Comparison of ENCODE assay signal across 8 cellular contexts in genomic region chr16:1771072-1771863, GRCh38. TPM values are rescaled to one million over a fixed set of nuclear protein-coding genes. Genes with fewer than 3 reads are reported as not detected.
A peak's percentile ranks its signal among the peaks of the same experiment; 100 is the strongest.
DNase-seq lines count a peak whose midpoint lies in the region; TF ChIP-seq lines count a peak whose summit lies in the region.

Gene NME3 (minus strand): TSS chr16:1771543. CDS start chr16:1771534, 9 bp downstream.

- peaks cover 0 to 20% (median 5%) of the 10 kb centered on the region in 4 donors for H3K36me3 ChIP-seq in liver (ENCODE audit: control insufficient read depth in 4 of 4, insufficient read depth in 3 of 4, low read depth in 1 of 4, low read length in 3 of 4)

- peaks cover 10 to 50% (median 29%) of the 10 kb centered on the region in 4 donors for H3K4me1 ChIP-seq in liver (ENCODE audit: control insufficient read depth in 4 of 4, insufficient read depth in 4 of 4, low read length in 3 of 4)

- H3K27ac ChIP-seq in liver (ENCODE audit: low read depth in 1 of 2, low read length in 2 of 2) = peak within 1 kb of the TSS; percentile 83 to 94

- H3K4me3 ChIP-seq in liver (ENCODE audit: low read depth in 1 of 3, low read length in 3 of 3) = peak within 1 kb of the TSS; percentile 73 to 93 (median 78)

- no peak for TF ChIP-seq RAD21 in liver (IDR thresholded peaks at IDR 0.05)

- no peak for TF ChIP-seq CTCF in liver (IDR thresholded peaks at IDR 0.05; ENCODE audit: low read depth, low read length, missing input control)

- DNase-seq in DMS153 treated with DMSO at 0.1 percent for 48 hours (lab: John Stamatoyannopoulos, UW; ENCODE audit: unreplicated experiment) (peak; percentile 10), DMS153 (lab: John Stamatoyannopoulos, UW) (no peak), NCI-H146 (lab: John Stamatoyannopoulos, UW) (peak; percentile 70), dermis microvascular lymphatic vessel endothelial cell (ENCODE audit: low read depth in 2 of 2) (peak in 1 of 2 donors; percentile 69), NCI-H526 treated with DMSO at 0.1 percent for 48 hours (lab: John Stamatoyannopoulos, UW) (no peak)
- peak; percentile 63 to 64 for DNase-seq in activated CD4-positive, alpha-beta T cell treated with anti-CD3 and anti-CD28 coated beads, Interleukin-2, amount 50 U/mL, for 4 hours
- peak; percentile 74 to 80 for DNase-seq in stimulated activated CD4-positive, alpha-beta T cell treated with anti-CD3 and anti-CD28 coated beads, Interleukin-2, amount 100 ng/mL, for 48 hours

- under 1% methylated on average over 91 of the region's 91 CpGs for WGBS in liver

- peak within 1 kb of the TSS; percentile 21 to 62 for H3K9ac ChIP-seq in liver (ENCODE audit: low read depth in 1 of 2, low read length in 2 of 2)

- H3K9me3 ChIP-seq in liver (ENCODE audit: control insufficient read depth in 4 of 4, low read length in 3 of 4) = no peaks in the 10 kb centered on the region

- H3K27me3 ChIP-seq in liver (ENCODE audit: control insufficient read depth in 4 of 4, insufficient read depth in 4 of 4, low read length in 3 of 4) = no peaks in the 10 kb centered on the region

TF ChIP-seq in liver, 16 proteins besides CTCF, POLR2A, EP300 and RAD21:
- TF ChIP-seq YY1 (IDR thresholded peaks at IDR 0.05) = peak; percentile 23
- TF ChIP-seq NR2F2 (IDR thresholded peaks at IDR 0.05) = no peak

RNA-seq across cellular contexts. Expression of gene NME3, which starts in this region (rescaled TPM):
- total RNA-seq in dermis microvascular lymphatic vessel endothelial cell (33.0 and 37.6 TPM in 2 replicates), liver (10 to 100 TPM; 10.4 to 12.8 TPM)
- 10 to 100 TPM; 26.0 to 38.0 TPM for polyA plus RNA-seq in liver

Comparison
In these comparisons a context has a peak if more than half of its experiments do, and no peak if none do; other contexts are left out.
1. DNase-seq: peak in DMS153 treated with DMSO at 0.1 percent for 48 hours (single experiment), NCI-H146 (single experiment), activated CD4-positive, alpha-beta T cell treated with anti-CD3 and anti-CD28 coated beads, Interleukin-2, amount 50 U/mL, for 4 hours (2 of 2) and stimulated activated CD4-positive, alpha-beta T cell treated with anti-CD3 and anti-CD28 coated beads, Interleukin-2, amount 100 ng/mL, for 48 hours (2 of 2); none in DMS153 (single experiment) and NCI-H526 treated with DMSO at 0.1 percent for 48 hours (single experiment).